ENCODE assay signal across 8 cellular contexts in the genomic region with DNA sequence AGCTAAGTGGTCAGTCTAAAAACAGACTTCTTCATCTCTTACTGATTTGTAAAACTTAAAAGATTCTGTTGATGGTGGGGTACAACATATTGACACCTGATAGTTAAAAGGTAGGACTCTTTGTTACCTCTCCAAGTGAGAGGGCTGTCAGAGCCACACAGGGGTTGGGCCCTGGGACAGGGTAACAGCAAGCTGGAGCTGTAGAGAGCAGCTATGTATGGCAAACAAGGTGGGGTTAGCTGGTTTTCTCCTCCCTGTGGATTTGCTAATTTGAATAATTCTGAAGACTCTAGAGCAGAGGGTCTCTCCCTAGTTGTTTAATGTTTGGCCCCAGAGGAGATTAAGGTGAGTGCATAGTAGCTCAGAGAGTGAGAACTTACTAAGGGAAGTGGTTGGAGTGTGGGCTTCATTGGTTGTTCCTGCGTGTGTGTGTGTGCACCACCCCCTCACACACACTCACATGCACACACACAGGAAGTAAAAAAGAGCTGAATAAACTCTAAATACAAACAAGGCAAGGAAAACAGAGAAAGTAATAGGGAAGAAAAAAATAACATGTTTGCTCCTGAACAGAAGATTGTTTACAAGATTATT. TPM values are rescaled to one million over a fixed set of nuclear protein-coding genes. Genes with fewer than 3 reads are reported as not detected.
DNase-seq lines count a peak whose midpoint lies in the region; ATAC-seq and TF ChIP-seq lines count a peak whose summit lies in the region.

No MANE protein-coding gene starts in this region.

- no peak overlapping the region for H3K27ac ChIP-seq in right lobe of liver
- H3K27ac ChIP-seq in suprapubic skin = no peak overlapping the region
- H3K27ac ChIP-seq in uterus = no peak overlapping the region

- intact Hi-C loops in right lobe of liver (cut with DNase I) (no loop called here), uterus (cut with DNase I; ENCODE audit: low total_unique reads) (no loop called here)

- H3K36me3 ChIP-seq in right lobe of liver (no peaks in the 10 kb centered on the region), suprapubic skin (no peaks in the 10 kb centered on the region), uterus (no peaks in the 10 kb centered on the region)

- ATAC-seq in GM18519 (IDR thresholded peaks at IDR 0.05; ENCODE audit: low FRiP score, unreplicated experiment) (peak; percentile 79), GM21529 (IDR thresholded peaks at IDR 0.05; ENCODE audit: unreplicated experiment) (peak; percentile 96), HG03460 (IDR thresholded peaks at IDR 0.05; ENCODE audit: unreplicated experiment) (peak; percentile 98), right lobe of liver (peak in 3 of 4 donors; percentile 34 to 48 (median 38))

- no CpG with 5 or more reads among the region's 1 CpG for WGBS in right lobe of liver (ENCODE audit: insufficient coverage, low coverage, low lambda C conversion rate, missing lambda C conversion rate)
- 58% methylated on average over 1 of the region's 1 CpG for WGBS in suprapubic skin

- no peak for TF ChIP-seq CTCF in right lobe of liver (IDR thresholded peaks at IDR 0.05)
- TF ChIP-seq CTCF in suprapubic skin (IDR thresholded peaks at IDR 0.05) = no peak
- TF ChIP-seq CTCF in uterus (IDR thresholded peaks at IDR 0.05) = no peak

- H3K4me1 ChIP-seq in right lobe of liver (no peaks in the 10 kb centered on the region), suprapubic skin (no peaks in the 10 kb centered on the region), uterus (no peaks in the 10 kb centered on the region)

- TF ChIP-seq POLR2A in right lobe of liver (IDR thresholded peaks at IDR 0.05) (no peak), suprapubic skin (IDR thresholded peaks at IDR 0.05) (no peak), uterus (IDR thresholded peaks at IDR 0.05) (no peak)

- no peaks in the 10 kb centered on the region for H3K27me3 ChIP-seq in right lobe of liver
- H3K27me3 ChIP-seq in suprapubic skin = no peaks in the 10 kb centered on the region
- no peaks in the 10 kb centered on the region for H3K27me3 ChIP-seq in uterus

- H3K9me3 ChIP-seq in right lobe of liver = no peaks in the 10 kb centered on the region
- no peaks in the 10 kb centered on the region for H3K9me3 ChIP-seq in suprapubic skin
- no peaks in the 10 kb centered on the region for H3K9me3 ChIP-seq in uterus

- DNase-seq in right lobe of liver (no peak), AG08396 (ENCODE audit: low spot score) (no peak), suprapubic skin (ENCODE audit: low spot score in 2 of 2) (no peak), NCI-H774 (lab: John Stamatoyannopoulos, UW) (no peak), uterus (no peak)

- H3K4me3 ChIP-seq in right lobe of liver (no peak overlapping the region), suprapubic skin (no peak overlapping the region), uterus (no peak overlapping the region)

- no peak for TF ChIP-seq EP300 in suprapubic skin (IDR thresholded peaks at IDR 0.05)

RNA-seq across cellular contexts. Expression of a gene that starts 9.2 kb away (rescaled TPM):
- total RNA-seq in right lobe of liver (10 to 100 TPM; 16.1 to 35.6 (median 27.8) TPM), suprapubic skin (1 to 10 TPM; 1.2 to 4.4 (median 3.1) TPM), uterus (10 to 100 TPM in 1 of 4 donors, 1 to 10 TPM in 1, under 1 TPM in 1, not detected in 1; 0.77 to 21.5 (median 5.1) TPM)

RNA-seq across cellular contexts. Expression of a gene that starts 31.6 kb away (rescaled TPM):
- total RNA-seq in right lobe of liver = 1 to 10 TPM; 4.1 to 5.1 (median 4.6) TPM
- total RNA-seq in suprapubic skin = 10 to 100 TPM in 2 of 4 donors, 1 to 10 TPM in 2; 6.6 to 12.7 (median 9.2) TPM
- total RNA-seq in uterus = 10 to 100 TPM in 2 of 4 donors, 1 to 10 TPM in 1, under 1 TPM in 1; 0.88 to 27.6 (median 6.4) TPM

Comparison
In these comparisons a context has a peak if more than half of its experiments do, and no peak if none do; other contexts are left out.
1. ATAC-seq: peak in every context shown above with its lines; median percentile 98 in HG03460; 96 in GM21529; 79 in GM18519; 38 in right lobe of liver.